In the genomic region with DNA sequence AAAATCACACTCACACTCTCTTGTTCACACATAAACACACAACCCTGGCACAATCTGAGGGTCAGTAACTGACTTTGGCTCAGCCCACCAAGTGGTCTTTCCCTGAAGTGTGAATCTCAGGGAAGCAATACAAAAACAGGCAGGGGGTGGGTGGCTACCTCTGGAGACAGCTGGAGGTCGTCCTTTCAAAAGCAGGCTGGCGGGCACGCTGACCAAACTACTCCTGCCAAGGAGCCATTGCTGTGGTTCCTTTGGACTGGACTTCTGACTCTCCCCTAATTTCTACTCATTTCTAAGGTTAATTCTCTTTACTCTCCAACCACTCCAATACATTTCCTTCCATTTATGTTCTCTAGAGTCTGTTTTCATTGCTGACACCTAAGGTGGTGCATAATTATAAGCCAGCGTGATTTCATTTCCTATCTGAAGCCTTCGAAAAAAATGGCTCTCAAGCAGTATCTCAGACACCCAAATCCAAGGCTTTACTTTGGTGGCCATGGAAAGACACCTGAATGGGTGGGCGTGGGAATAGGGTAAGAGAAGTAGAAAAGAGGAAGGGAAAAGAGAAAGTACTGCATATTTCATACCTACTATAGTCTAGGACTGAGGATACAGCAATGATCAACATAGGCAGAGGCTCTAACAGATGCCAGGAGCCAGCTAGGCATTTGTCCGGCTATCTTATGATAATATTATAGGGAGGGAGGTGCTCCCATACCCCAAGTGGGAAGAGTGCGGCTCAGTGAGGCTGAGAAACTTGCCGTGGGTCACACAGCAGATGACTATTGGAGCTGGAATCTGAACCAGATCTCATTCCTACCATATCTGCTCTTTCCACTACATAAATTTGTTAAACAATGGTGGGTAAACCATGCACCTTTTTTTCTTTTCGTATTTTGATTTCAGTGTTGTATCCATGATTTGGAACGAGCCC, we compare ENCODE assay signal across 23 cellular contexts. TPM values are rescaled to one million over a fixed set of nuclear protein-coding genes. Genes with fewer than 3 reads are reported as not detected.
DNase-seq lines count a peak whose midpoint lies in the region; ATAC-seq and TF ChIP-seq lines count a peak whose summit lies in the region.
"Had no signal": no experiment of that assay in that cellular context is flagged by ENCODE, and none has a peak within 500 bp of the region (broad histone marks: within the 10 kb centered on the region; RNA-seq: fewer than 3 reads in every experiment).

No MANE protein-coding gene starts in this region.

- no peak for TF ChIP-seq CTCF in HEK293 (tag by site-specific recombination; IDR thresholded peaks at IDR 0.05)
- TF ChIP-seq CTCF in PC-9 (conservative IDR thresholded peaks at IDR 0.05), result no peak
- TF ChIP-seq CTCF in hepatocyte (IDR thresholded peaks at IDR 0.05; ENCODE audit: poor library complexity), result no peak
- no peak for TF ChIP-seq CTCF in sigmoid colon (IDR thresholded peaks at IDR 0.05)

- no peak for TF ChIP-seq POLR2A in sigmoid colon (IDR thresholded peaks at IDR 0.05)

- H3K27ac ChIP-seq in HEK293 (ENCODE audit: extremely low read depth, low read depth, low read length) (no peak overlapping the region), PC-9 (0 out of 2 replicates have a peak overlapping the region, but pooled peaks have one; percentile 69), hepatocyte (peak overlapping the region; percentile 14), sigmoid colon (peak overlapping the region in 3 of 4 donors; percentile 21 to 39 (median 29))
- H3K27ac ChIP-seq: Peyer's patch had no signal

- no peaks in the 10 kb centered on the region for H3K4me1 ChIP-seq in HEK293 (ENCODE audit: control insufficient read depth, insufficient read depth, low read length)
- peaks cover 51% of the 10 kb centered on the region for H3K4me1 ChIP-seq in PC-9 (replicated peaks; ENCODE audit: insufficient read depth)
- peaks cover 29% of the 10 kb centered on the region for H3K4me1 ChIP-seq in hepatocyte (ENCODE audit: insufficient read depth)
- peaks cover 0 to 69% (median 47%) of the 10 kb centered on the region in 4 donors for H3K4me1 ChIP-seq in sigmoid colon
- H3K4me1 ChIP-seq: Peyer's patch had no signal

- WGBS in hepatocyte (ENCODE audit: low lambda C conversion rate, missing lambda C conversion rate), result 78% methylated on average over 11 of the region's 11 CpGs
- 70 to 84% methylated on average over 11 of the region's 11 CpGs for WGBS in sigmoid colon, 2 donors

- H4K20me1 ChIP-seq in PC-9 (ENCODE audit: insufficient read depth) (no peaks in the 10 kb centered on the region), hepatocyte (ENCODE audit: insufficient read depth, poor library complexity, severe bottlenecking) (no peaks in the 10 kb centered on the region)

- H3F3A ChIP-seq in PC-9 (ENCODE audit: insufficient read depth, low read depth), result peaks cover 24% of the 10 kb centered on the region; the same call in 1 of the 2 replicates

- H2AFZ ChIP-seq in PC-9 (no peak overlapping the region), hepatocyte (no peak overlapping the region)

- intact Hi-C loops in PC-9 (cut with micrococcal nuclease; ENCODE audit: unreplicated experiment) (no loop called here), sigmoid colon (cut with DNase I) (loop anchor here (10.0 kb wide), 1 partner anchor 492 kb away; no protein-coding TSS in a partner anchor)

- H3K4me2 ChIP-seq in PC-9, result peak overlapping the region; percentile 66
- no peak overlapping the region for H3K4me2 ChIP-seq in hepatocyte

- POLR2A ChIA-PET in HEK293 (lab: Yijun Ruan, JAX) (interaction anchor here (0.8 kb wide), 1 partner anchor 22 kb away, joined by 3 read pairs; the partner anchor contains the start of gene FZD4), PC-9 (lab: Charles Lee; ENCODE audit: unreplicated experiment) (no interaction called here)

- no peaks in the 10 kb centered on the region for H3K27me3 ChIP-seq in PC-9 (ENCODE audit: insufficient read depth, low read depth)
- no peaks in the 10 kb centered on the region for H3K27me3 ChIP-seq in hepatocyte
- no peaks in the 10 kb centered on the region for H3K27me3 ChIP-seq in sigmoid colon
- H3K27me3 ChIP-seq: left lung, Peyer's patch had no signal

- no peak for TF ChIP-seq EP300 in sigmoid colon (IDR thresholded peaks at IDR 0.05)

- no peak for DNase-seq in PC-9
- no peak for DNase-seq in hepatocyte (ENCODE audit: low spot score)
- DNase-seq in sigmoid colon, result no peak
- DNase-seq in activated CD4-positive, alpha-beta T cell treated with anti-CD3 and anti-CD28 coated beads, Interleukin-2, amount 50 U/mL, for 4 hours, result no peak
- no peak for DNase-seq in pons (ENCODE audit: low spot score)
- no peak for DNase-seq in foreskin melanocyte
- DNase-seq: activated CD4-positive, alpha-beta T cell treated with anti-CD3 and anti-CD28 coated beads, Interleukin-2, amount 50 U/mL, for 48 hours; activated naive CD4-positive, alpha-beta T cell treated with Interleukin-2 at 50 U/mL for 16 hours; activated T-cell treated with anti-CD3 and anti-CD28 coated beads for 4 hours; amygdala; cerebellar nuclear complex; effector CD4-positive, alpha-beta T cell; left lung; MM.1S; NCI-H1930; NCI-H2227 treated with DMSO at 0.1 percent for 48 hours; NCI-H82; nucleus accumbens; Peyer's patch; T-helper 2 cell had no signal

- ATAC-seq in HG03442 (IDR thresholded peaks at IDR 0.05; ENCODE audit: unreplicated experiment), result no peak
- ATAC-seq: esophagus mucosa had no signal

- no peaks in the 10 kb centered on the region for H3K9me3 ChIP-seq in HEK293 (ENCODE audit: control insufficient read depth, insufficient read depth, low read depth, low read length)
- no peaks in the 10 kb centered on the region for H3K9me3 ChIP-seq in PC-9 (ENCODE audit: insufficient read depth, low read depth)
- H3K9me3 ChIP-seq in hepatocyte (ENCODE audit: low read depth), result no peaks in the 10 kb centered on the region
- no peaks in the 10 kb centered on the region for H3K9me3 ChIP-seq in sigmoid colon
- H3K9me3 ChIP-seq: left lung, Peyer's patch had no signal

- H3K36me3 ChIP-seq in HEK293 (ENCODE audit: control insufficient read depth in 2 of 2, insufficient read depth in 1 of 2, low read length in 2 of 2) (no peaks in the 10 kb centered on the region), PC-9 (ENCODE audit: low read depth) (no peaks in the 10 kb centered on the region), hepatocyte (replicated peaks; ENCODE audit: insufficient read depth, low read depth) (no peaks in the 10 kb centered on the region), sigmoid colon (no peaks in the 10 kb centered on the region)
- H3K36me3 ChIP-seq: left lung, Peyer's patch had no signal

- BruUV-seq in PC-9 (replicated peaks; lab: Mats Ljungman, UMichigan), result no TSS peak

- no peak overlapping the region for H3K4me3 ChIP-seq in HEK293 (ENCODE audit: low read depth, low read length)
- H3K4me3 ChIP-seq in PC-9, result no peak overlapping the region
- no peak overlapping the region for H3K4me3 ChIP-seq in hepatocyte
- H3K4me3 ChIP-seq in sigmoid colon, result no peak overlapping the region
- H3K4me3 ChIP-seq: left lung, Peyer's patch had no signal

- no peaks in the 10 kb centered on the region for H3K9me2 ChIP-seq in PC-9 (ENCODE audit: insufficient read depth)
- no peaks in the 10 kb centered on the region for H3K9me2 ChIP-seq in hepatocyte (replicated peaks; ENCODE audit: insufficient read depth)

- H3K79me2 ChIP-seq in PC-9 (ENCODE audit: low read depth), result no peaks in the 10 kb centered on the region
- no peaks in the 10 kb centered on the region for H3K79me2 ChIP-seq in hepatocyte

- CTCF ChIA-PET in HEK293 (lab: Yijun Ruan, JAX), result interaction anchor here (0.6 to 2.4 kb wide), 8 partner anchors 13 to 487 kb away, joined by 3 to 9 read pairs (median 3); no protein-coding TSS in a partner anchor
- CTCF ChIA-PET in PC-9 (lab: Charles Lee), result no interaction called here

TF ChIP-seq in HEK293, 187 proteins besides CTCF, POLR2A, EP300 and RAD21:
- no peak for TF ChIP-seq ZNF211 (tag by site-specific recombination; IDR thresholded peaks at IDR 0.05; ENCODE audit: low read depth)
- peak; percentile 16; the same call in 1 of the 2 replicates for TF ChIP-seq ZIC2 (tag by site-specific recombination; IDR thresholded peaks at IDR 0.05)
- no peak for TF ChIP-seq WT1 (tag by site-specific recombination; IDR thresholded peaks at IDR 0.05)
- TF ChIP-seq HOXC10 (CRISPR knock-in tag; IDR thresholded peaks at IDR 0.05), result no peak
- TF ChIP-seq ZNF155 (tag by site-specific recombination; IDR thresholded peaks at IDR 0.05), result no peak
- TF ChIP-seq ZNF341 (tag by site-specific recombination; IDR thresholded peaks at IDR 0.05; ENCODE audit: low read depth), result peak; percentile 46; the same call in 1 of the 2 replicates
- no peak for TF ChIP-seq ZNF654 (tag by site-specific recombination; IDR thresholded peaks at IDR 0.05; ENCODE audit: low read depth)

RNA-seq across cellular contexts. Expression of gene FZD4, which starts 22.0 kb away (rescaled TPM):
- total RNA-seq in PC-9 (2021) (2.6 TPM in 2 replicates), hepatocyte (17.6 and 18.9 TPM in 2 replicates), sigmoid colon (10 to 100 TPM; 22.9 to 45.7 (median 35.7) TPM)
- polyA plus RNA-seq in hepatocyte (6.8 and 7.7 TPM in 2 replicates), sigmoid colon (1 to 10 TPM in 1 of 3 donors, under 1 TPM in 2; 0.60 to 8.8 (median 0.69) TPM)
